ENCODE assay signal across 8 cellular contexts in genomic region chr6:126339796-126340750, GRCh38.
A peak's percentile ranks its signal among the peaks of the same experiment; 100 is the strongest.
DNase-seq lines count a peak whose midpoint lies in the region; ATAC-seq and FAIRE-seq lines count a peak whose summit lies in the region.

CENPW (plus strand) TSS chr6:126340115; CDS start chr6:126340274, 159 bp downstream.

- peak within 1 kb of the TSS; percentile 90 for H3K4me3 ChIP-seq in rectal smooth muscle tissue (ENCODE audit: low read length)

- no peaks in the 10 kb centered on the region for H3K36me3 ChIP-seq in rectal smooth muscle tissue (ENCODE audit: control insufficient read depth, insufficient read depth, low read length)

- ATAC-seq in HG02943 (IDR thresholded peaks at IDR 0.05; ENCODE audit: low read depth, unreplicated experiment) = peak; percentile 94

- no peak within 1 kb of the TSS for H3K27ac ChIP-seq in rectal smooth muscle tissue (ENCODE audit: low read depth, low read length)

- DNase-seq in GM18507 (ENCODE audit: extremely low spot score, insufficient read length, low read depth) (peak; percentile 84), NCI-H1694 treated with DMSO at 0.1 percent for 48 hours (lab: John Stamatoyannopoulos, UW) (peak; percentile 73), T-helper 2 cell (peak; percentile 61 to 94 (median 85)), anterior cingulate cortex (lab: John Stamatoyannopoulos, UW) (peak in 57 of 58 donors; percentile 11 to 87 (median 64)), hepatic stellate cell (ENCODE audit: low spot score) (peak; percentile 75), cortex of kidney (lab: John Stamatoyannopoulos, UW) (no peak)

- H3K27me3 ChIP-seq in rectal smooth muscle tissue (ENCODE audit: control insufficient read depth, insufficient read depth, low read length) = no peaks in the 10 kb centered on the region

- H3K9ac ChIP-seq in rectal smooth muscle tissue (ENCODE audit: low read length) = peak within 1 kb of the TSS; percentile 69

- H3K4me1 ChIP-seq in rectal smooth muscle tissue (ENCODE audit: control insufficient read depth, insufficient read depth, low read length) = peaks cover 7% of the 10 kb centered on the region

- peak; percentile 96 for FAIRE-seq in GM18507 (lab: Jason Lieb, UNC)
